18 cellular contexts compared by ENCODE assay signal in genomic region chr22:36762687-36763260, GRCh38. TPM values are rescaled to one million over a fixed set of nuclear protein-coding genes. Genes with fewer than 3 reads are reported as not detected.
A peak's percentile ranks its signal among the peaks of the same experiment; 100 is the strongest.
DNase-seq lines count a peak whose midpoint lies in the region; ATAC-seq and TF ChIP-seq lines count a peak whose summit lies in the region.
"Had no signal": no experiment of that assay in that cellular context is flagged by ENCODE, and none has a peak within 500 bp of the region (broad histone marks: within the 10 kb centered on the region; RNA-seq: fewer than 3 reads in every experiment).

No MANE protein-coding gene starts in this region.

- TF ChIP-seq CTCF in coronary artery (IDR thresholded peaks at IDR 0.05) = no peak

- H3K4me3 ChIP-seq in coronary artery = no peak overlapping the region
- no peak overlapping the region for H3K4me3 ChIP-seq in rectal smooth muscle tissue (ENCODE audit: low read length)
- H3K4me3 ChIP-seq: prostate gland had no signal

- intact Hi-C loops in left cardiac atrium (cut with DNase I) = no loop called here

- no peak overlapping the region for H3K27ac ChIP-seq in coronary artery
- H3K27ac ChIP-seq in rectal smooth muscle tissue (ENCODE audit: low read depth, low read length) = peak overlapping the region; percentile 38
- H3K27ac ChIP-seq: prostate gland had no signal

- peak; percentile 80 to 86 for ATAC-seq in left cardiac atrium
- no peak for ATAC-seq in activated T-helper 17 cell treated with anti-CD3 and anti-CD28 coated beads, Interleukin-2, amount 50 U/mL, for 72 hours (replicated peaks)
- no peak for ATAC-seq in HG02884 (IDR thresholded peaks at IDR 0.05; ENCODE audit: unreplicated experiment)
- ATAC-seq in GM21381 (IDR thresholded peaks at IDR 0.05; ENCODE audit: unreplicated experiment) = no peak

- no peaks in the 10 kb centered on the region for H3K9me3 Mint-ChIP-seq in activated T-helper 17 cell treated with anti-CD3 and anti-CD28 coated beads, Interleukin-2, amount 50 U/mL, for 72 hours
- H3K9me3 Mint-ChIP-seq: activated naive CD8-positive, alpha-beta T cell treated with anti-CD3 and anti-CD28 coated beads, Interleukin-2, amount 10 ng/mL, durations not matched to agents 7 days and 5 days had no signal

- no peaks in the 10 kb centered on the region for H3K4me1 Mint-ChIP-seq in activated T-helper 17 cell treated with anti-CD3 and anti-CD28 coated beads, Interleukin-2, amount 50 U/mL, for 72 hours
- H3K4me1 Mint-ChIP-seq: activated naive CD8-positive, alpha-beta T cell treated with anti-CD3 and anti-CD28 coated beads, Interleukin-2, amount 10 ng/mL, durations not matched to agents 7 days and 5 days; B cell had no signal

- H3K4me3 Mint-ChIP-seq in activated T-helper 17 cell treated with anti-CD3 and anti-CD28 coated beads, Interleukin-2, amount 50 U/mL, for 72 hours = no peak overlapping the region
- H3K4me3 Mint-ChIP-seq: activated naive CD8-positive, alpha-beta T cell treated with anti-CD3 and anti-CD28 coated beads, Interleukin-2, amount 10 ng/mL, durations not matched to agents 7 days and 5 days; B cell had no signal

- no peaks in the 10 kb centered on the region for H3K36me3 Mint-ChIP-seq in activated T-helper 17 cell treated with anti-CD3 and anti-CD28 coated beads, Interleukin-2, amount 50 U/mL, for 72 hours (ENCODE audit: low read depth)
- H3K36me3 Mint-ChIP-seq: activated naive CD8-positive, alpha-beta T cell treated with anti-CD3 and anti-CD28 coated beads, Interleukin-2, amount 10 ng/mL, durations not matched to agents 7 days and 5 days had no signal

- no peak overlapping the region for H3K9ac ChIP-seq in rectal smooth muscle tissue (ENCODE audit: low read length)
- H3K9ac ChIP-seq: SK-N-SH had no signal

- H3K4me1 ChIP-seq in rectal smooth muscle tissue (ENCODE audit: control insufficient read depth, insufficient read depth, low read length) = peaks cover 11% of the 10 kb centered on the region
- H3K4me1 ChIP-seq: prostate gland had no signal

- H3K36me3 ChIP-seq in rectal smooth muscle tissue (ENCODE audit: control insufficient read depth, insufficient read depth, low read length) = peaks cover 6% of the 10 kb centered on the region
- H3K36me3 ChIP-seq: prostate gland had no signal

- H3K27me3 Mint-ChIP-seq in activated T-helper 17 cell treated with anti-CD3 and anti-CD28 coated beads, Interleukin-2, amount 50 U/mL, for 72 hours = no peaks in the 10 kb centered on the region
- H3K27me3 Mint-ChIP-seq: activated naive CD8-positive, alpha-beta T cell treated with anti-CD3 and anti-CD28 coated beads, Interleukin-2, amount 10 ng/mL, durations not matched to agents 7 days and 5 days; B cell had no signal

- no peaks in the 10 kb centered on the region for H3K27me3 ChIP-seq in rectal smooth muscle tissue (ENCODE audit: control insufficient read depth, insufficient read depth, low read length)

- no peak overlapping the region for H3K27ac Mint-ChIP-seq in activated T-helper 17 cell treated with anti-CD3 and anti-CD28 coated beads, Interleukin-2, amount 50 U/mL, for 72 hours
- H3K27ac Mint-ChIP-seq: activated naive CD8-positive, alpha-beta T cell treated with anti-CD3 and anti-CD28 coated beads, Interleukin-2, amount 10 ng/mL, durations not matched to agents 7 days and 5 days; B cell had no signal

- DNase-seq in GM03348 (ENCODE audit: low spot score) = peak; percentile 32
- DNase-seq in coronary artery (ENCODE audit: low spot score) = peak; percentile 59
- peak; percentile 70 for DNase-seq in left cardiac atrium
- DNase-seq in stimulated activated CD4-positive, alpha-beta T cell treated with anti-CD3 and anti-CD28 coated beads, Interleukin-4, amount 100 ng/mL, for 24 hours = no peak
- DNase-seq: activated naive CD8-positive, alpha-beta T cell treated with anti-CD3 and anti-CD28 coated beads, Interleukin-2, amount 10 ng/mL, durations not matched to agents 7 days and 5 days; activated T-cell treated with anti-CD3 and anti-CD28 coated beads, Interleukin-2, amount 50 U/mL, for 1 hour; DMS 273 treated with DMSO at 0.1 percent for 48 hours; effector CD8-positive, alpha-beta T cell; NCI-H146; NCI-H510A; SK-N-SH had no signal

RNA-seq across cellular contexts. Expression of gene IFT27, which starts 13.1 kb away (rescaled TPM):
- total RNA-seq in left cardiac atrium = 10 to 100 TPM; 27.6 to 28.1 TPM
- 10 to 100 TPM; 19.7 to 21.2 TPM for total RNA-seq in activated T-helper 17 cell treated with anti-CD3 and anti-CD28 coated beads, Interleukin-2, amount 50 U/mL, for 72 hours

RNA-seq across cellular contexts. Expression of gene PVALB, which starts 54.1 kb away (rescaled TPM):
- not detected for total RNA-seq in left cardiac atrium
- not detected for total RNA-seq in activated T-helper 17 cell treated with anti-CD3 and anti-CD28 coated beads, Interleukin-2, amount 50 U/mL, for 72 hours
- total RNA-seq: activated naive CD8-positive, alpha-beta T cell treated with anti-CD3 and anti-CD28 coated beads, Interleukin-2, amount 10 ng/mL, durations not matched to agents 7 days and 5 days; B cell; kidney epithelial cell had no signal

RNA-seq across cellular contexts. Expression of gene CACNG2, which starts 59.2 kb away (rescaled TPM):
- not detected for total RNA-seq in left cardiac atrium
- not detected for total RNA-seq in activated T-helper 17 cell treated with anti-CD3 and anti-CD28 coated beads, Interleukin-2, amount 50 U/mL, for 72 hours
- total RNA-seq: activated naive CD8-positive, alpha-beta T cell treated with anti-CD3 and anti-CD28 coated beads, Interleukin-2, amount 10 ng/mL, durations not matched to agents 7 days and 5 days; B cell; kidney epithelial cell; prostate gland had no signal

Comparison
In these comparisons a context has a peak if more than half of its experiments do, and no peak if none do; other contexts are left out.
1. ATAC-seq: peak in left cardiac atrium (2 of 2); none in activated T-helper 17 cell treated with anti-CD3 and anti-CD28 coated beads, Interleukin-2, amount 50 U/mL, for 72 hours (single experiment), HG02884 (single experiment) and GM21381 (single experiment).